14 cellular contexts compared by ENCODE assay signal in genomic region chr22:32175751-32176644, GRCh38.
DNase-seq lines count a peak whose midpoint lies in the region; ATAC-seq and TF ChIP-seq lines count a peak whose summit lies in the region.
"Had no signal": no experiment of that assay in that cellular context is flagged by ENCODE, and none has a peak within 500 bp of the region (broad histone marks: within the 10 kb centered on the region; RNA-seq: fewer than 3 reads in every experiment).

No MANE protein-coding gene starts in this region.

- peaks cover 63% of the 10 kb centered on the region for H3K27me3 Mint-ChIP-seq in dendritic cell treated with granulocyte-macrophage colony-stimulating factor and Interleukin-4, amounts not matched to agents 40 ng/mL and 50 ng/mL, for 4 days
- peaks cover 22% of the 10 kb centered on the region for H3K27me3 Mint-ChIP-seq in nephron progenitor cell (ENCODE audit: low read depth, poor library complexity)

- ATAC-seq in HG03432 (IDR thresholded peaks at IDR 0.05; ENCODE audit: unreplicated experiment), result no peak
- ATAC-seq: body of pancreas, left lobe of liver had no signal

- peak; percentile 4 for TF ChIP-seq CTCF in GM12873 (IDR thresholded peaks at IDR 0.05; ENCODE audit: insufficient read depth, low read depth, low read length, missing control alignments)
- TF ChIP-seq CTCF in nephron progenitor cell (IDR thresholded peaks at IDR 0.05), result no peak

- no peaks in the 10 kb centered on the region for H3K4me1 Mint-ChIP-seq in dendritic cell treated with granulocyte-macrophage colony-stimulating factor and Interleukin-4, amounts not matched to agents 40 ng/mL and 50 ng/mL, for 4 days (ENCODE audit: low read depth)
- no peaks in the 10 kb centered on the region for H3K4me1 Mint-ChIP-seq in nephron progenitor cell

- H3K9me3 Mint-ChIP-seq in dendritic cell treated with granulocyte-macrophage colony-stimulating factor and Interleukin-4, amounts not matched to agents 40 ng/mL and 50 ng/mL, for 4 days, result no peaks in the 10 kb centered on the region
- H3K9me3 Mint-ChIP-seq in nephron progenitor cell, result no peaks in the 10 kb centered on the region
- H3K9me3 Mint-ChIP-seq: T-helper 2 cell treated with Interferon-gamma antibody and Interleukin-4, amounts not matched to agents 5 μg/mL and 100 μg/mL, for 36 hours had no signal

- H3K27ac Mint-ChIP-seq in dendritic cell treated with granulocyte-macrophage colony-stimulating factor and Interleukin-4, amounts not matched to agents 40 ng/mL and 50 ng/mL, for 4 days, result no peak overlapping the region
- H3K27ac Mint-ChIP-seq in nephron progenitor cell, result no peak overlapping the region
- H3K27ac Mint-ChIP-seq: T-helper 2 cell treated with Interferon-gamma antibody and Interleukin-4, amounts not matched to agents 5 μg/mL and 100 μg/mL, for 36 hours had no signal

- no peaks in the 10 kb centered on the region for H3K36me3 Mint-ChIP-seq in dendritic cell treated with granulocyte-macrophage colony-stimulating factor and Interleukin-4, amounts not matched to agents 40 ng/mL and 50 ng/mL, for 4 days (ENCODE audit: low read depth)
- H3K36me3 Mint-ChIP-seq in nephron progenitor cell (ENCODE audit: low read depth), result no peaks in the 10 kb centered on the region

- intact Hi-C loops in dendritic cell treated with granulocyte-macrophage colony-stimulating factor and Interleukin-4, amounts not matched to agents 40 ng/mL and 50 ng/mL, for 4 days (cut with micrococcal nuclease), result no loop called here

- DNase-seq in NCI-H1694 treated with DMSO at 0.1 percent for 48 hours (lab: John Stamatoyannopoulos, UW) (peak; percentile 5), NCI-H1694 (lab: John Stamatoyannopoulos, UW) (no peak), nephron progenitor cell (peak; percentile 68), NCI-H82 treated with DMSO at 0.1 percent for 48 hours (lab: John Stamatoyannopoulos, UW; ENCODE audit: unreplicated experiment) (no peak), NAMALWA (ENCODE audit: low spot score) (no peak)
- DNase-seq: body of pancreas, DND-41, NCI-H1048, stomach had no signal

- H3K4me3 Mint-ChIP-seq in dendritic cell treated with granulocyte-macrophage colony-stimulating factor and Interleukin-4, amounts not matched to agents 40 ng/mL and 50 ng/mL, for 4 days, result peak overlapping the region; percentile 51
- peak overlapping the region; percentile 34 for H3K4me3 Mint-ChIP-seq in nephron progenitor cell
- H3K4me3 Mint-ChIP-seq: T-helper 2 cell treated with Interferon-gamma antibody and Interleukin-4, amounts not matched to agents 5 μg/mL and 100 μg/mL, for 36 hours had no signal

Comparison
In these comparisons a context has a peak if more than half of its experiments do, and no peak if none do; other contexts are left out.
1. DNase-seq: peak in NCI-H1694 treated with DMSO at 0.1 percent for 48 hours (single experiment) and nephron progenitor cell (single experiment); none in NCI-H1694 (single experiment), NCI-H82 treated with DMSO at 0.1 percent for 48 hours (single experiment) and NAMALWA (single experiment).